ENCODE assay signal across 1 cellular context in the genomic region with DNA sequence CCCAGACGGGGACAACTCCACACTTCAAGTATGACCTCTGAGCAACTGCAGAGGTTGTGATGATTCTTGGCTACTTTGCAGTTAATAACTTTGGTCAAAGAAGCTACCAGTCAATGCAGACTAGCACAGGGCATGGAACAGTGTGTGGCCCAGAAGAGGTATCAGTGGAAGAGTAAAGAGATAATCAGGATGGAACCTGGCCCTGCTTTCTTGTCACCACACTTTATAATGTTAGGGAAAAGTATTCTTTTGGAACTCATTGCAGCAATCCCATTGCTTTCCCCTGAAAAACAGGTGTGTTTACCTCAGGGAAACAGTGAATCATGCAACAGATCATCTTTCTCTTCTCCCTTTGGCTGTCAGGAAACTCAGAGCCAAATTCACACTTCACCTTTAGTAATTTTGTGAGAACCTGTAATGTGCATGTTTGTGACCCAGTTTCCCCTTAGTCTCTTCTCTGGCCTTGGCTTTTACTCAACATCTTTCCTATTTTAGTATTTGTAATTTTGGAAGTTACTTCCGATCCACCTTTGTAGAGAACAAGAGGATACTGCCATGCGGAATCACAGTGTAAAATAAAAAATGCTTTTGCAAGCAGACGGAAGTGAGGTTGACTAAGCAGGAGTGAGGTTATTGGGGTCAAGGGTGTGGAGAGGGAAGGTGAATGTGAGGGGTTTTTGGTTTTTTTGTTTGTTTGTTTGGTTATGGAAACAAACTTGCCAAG.
TF ChIP-seq lines count a peak whose summit lies in the region.

No MANE protein-coding gene starts in this region.

TF ChIP-seq in HCT116, 20 proteins besides CTCF, POLR2A, EP300 and RAD21:
- peak; percentile 41; the same call in 1 of the 2 replicates for TF ChIP-seq CEBPB (IDR thresholded peaks at IDR 0.05; ENCODE audit: low read depth)
- TF ChIP-seq ZFX (IDR thresholded peaks at IDR 0.05), result no peak
- TF ChIP-seq CBX3 (IDR thresholded peaks at IDR 0.05; ENCODE audit: low read depth), result peak; percentile 33; the same call in 1 of the 2 replicates
- TF ChIP-seq SP1 (IDR thresholded peaks at IDR 0.05; ENCODE audit: low read depth), result peak; percentile 74
- TF ChIP-seq EGR1 (IDR thresholded peaks at IDR 0.05; ENCODE audit: low read depth), result no peak
- TF ChIP-seq FOSL1 (IDR thresholded peaks at IDR 0.05; ENCODE audit: low read depth), result peak; percentile 81
- no peak for TF ChIP-seq ZNF274 (IDR thresholded peaks at IDR 0.05; ENCODE audit: low read depth, low read length)
- TF ChIP-seq, protein P1, sequence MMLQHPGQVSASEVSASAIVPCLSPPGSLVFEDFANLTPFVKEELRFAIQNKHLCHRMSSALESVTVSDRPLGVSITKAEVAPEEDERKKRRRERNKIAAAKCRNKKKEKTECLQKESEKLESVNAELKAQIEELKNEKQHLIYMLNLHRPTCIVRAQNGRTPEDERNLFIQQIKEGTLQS (IDR thresholded peaks at IDR 0.05), result no peak
- TF ChIP-seq TCF7L2 (IDR thresholded peaks at IDR 0.05; ENCODE audit: borderline replicate concordance, extremely low read depth, insufficient read depth, insufficient read length), result no peak
- TF ChIP-seq, protein P2, sequence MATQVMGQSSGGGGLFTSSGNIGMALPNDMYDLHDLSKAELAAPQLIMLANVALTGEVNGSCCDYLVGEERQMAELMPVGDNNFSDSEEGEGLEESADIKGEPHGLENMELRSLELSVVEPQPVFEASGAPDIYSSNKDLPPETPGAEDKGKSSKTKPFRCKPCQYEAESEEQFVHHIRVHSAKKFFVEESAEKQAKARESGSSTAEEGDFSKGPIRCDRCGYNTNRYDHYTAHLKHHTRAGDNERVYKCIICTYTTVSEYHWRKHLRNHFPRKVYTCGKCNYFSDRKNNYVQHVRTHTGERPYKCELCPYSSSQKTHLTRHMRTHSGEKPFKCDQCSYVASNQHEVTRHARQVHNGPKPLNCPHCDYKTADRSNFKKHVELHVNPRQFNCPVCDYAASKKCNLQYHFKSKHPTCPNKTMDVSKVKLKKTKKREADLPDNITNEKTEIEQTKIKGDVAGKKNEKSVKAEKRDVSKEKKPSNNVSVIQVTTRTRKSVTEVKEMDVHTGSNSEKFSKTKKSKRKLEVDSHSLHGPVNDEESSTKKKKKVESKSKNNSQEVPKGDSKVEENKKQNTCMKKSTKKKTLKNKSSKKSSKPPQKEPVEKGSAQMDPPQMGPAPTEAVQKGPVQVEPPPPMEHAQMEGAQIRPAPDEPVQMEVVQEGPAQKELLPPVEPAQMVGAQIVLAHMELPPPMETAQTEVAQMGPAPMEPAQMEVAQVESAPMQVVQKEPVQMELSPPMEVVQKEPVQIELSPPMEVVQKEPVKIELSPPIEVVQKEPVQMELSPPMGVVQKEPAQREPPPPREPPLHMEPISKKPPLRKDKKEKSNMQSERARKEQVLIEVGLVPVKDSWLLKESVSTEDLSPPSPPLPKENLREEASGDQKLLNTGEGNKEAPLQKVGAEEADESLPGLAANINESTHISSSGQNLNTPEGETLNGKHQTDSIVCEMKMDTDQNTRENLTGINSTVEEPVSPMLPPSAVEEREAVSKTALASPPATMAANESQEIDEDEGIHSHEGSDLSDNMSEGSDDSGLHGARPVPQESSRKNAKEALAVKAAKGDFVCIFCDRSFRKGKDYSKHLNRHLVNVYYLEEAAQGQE (IDR thresholded peaks at IDR 0.05; ENCODE audit: low read depth), result no peak
- no peak for TF ChIP-seq ZBTB33 (IDR thresholded peaks at IDR 0.05; ENCODE audit: extremely low read depth, insufficient replicate concordance, low read length)
- no peak for TF ChIP-seq SIN3A (IDR thresholded peaks at IDR 0.05; ENCODE audit: low read depth)
- TF ChIP-seq JUND (IDR thresholded peaks at IDR 0.05), result peak; percentile 82
- TF ChIP-seq SRF (IDR thresholded peaks at IDR 0.05; ENCODE audit: low read depth), result no peak
- no peak for TF ChIP-seq EZH2 (IDR thresholded peaks at IDR 0.05)
